ENCODE assay signal across 23 cellular contexts in genomic region chr1:196181594-196181878, GRCh38.
DNase-seq lines count a peak whose midpoint lies in the region; ATAC-seq and TF ChIP-seq lines count a peak whose summit lies in the region.
"Had no signal": no experiment of that assay in that cellular context is flagged by ENCODE, and none has a peak within 500 bp of the region (broad histone marks: within the 10 kb centered on the region; RNA-seq: fewer than 3 reads in every experiment).

No MANE protein-coding gene starts in this region.

- H3K27me3 ChIP-seq in HCT116 (ENCODE audit: insufficient read depth, low read length) (no peaks in the 10 kb centered on the region), SK-N-SH (ENCODE audit: insufficient read depth) (no peaks in the 10 kb centered on the region), osteoblast (ENCODE audit: insufficient read depth, low read length) (no peaks in the 10 kb centered on the region), A673 (replicated peaks; ENCODE audit: insufficient read depth, low read depth, low read length, poor library complexity) (no peaks in the 10 kb centered on the region)
- no peaks in the 10 kb centered on the region for H3K27me3 ChIP-seq in CD4-positive, alpha-beta memory T cell (ENCODE audit: insufficient read depth, low read length)
- H3K27me3 ChIP-seq: colonic mucosa, testis had no signal

- TF ChIP-seq RAD21 in HCT116 (IDR thresholded peaks at IDR 0.05; ENCODE audit: low read depth) (no peak), SK-N-SH (IDR thresholded peaks at IDR 0.05; ENCODE audit: low read length) (no peak)

- peaks cover 23% of the 10 kb centered on the region for H3F3A ChIP-seq in SK-N-SH (replicated peaks; ENCODE audit: insufficient read depth)

- H3K9ac ChIP-seq in HCT116 (ENCODE audit: low read length) (no peak overlapping the region), SK-N-SH (peak overlapping the region; percentile 13; the same call in 1 of the 2 replicates)

- H4K20me1 ChIP-seq in HCT116 (ENCODE audit: insufficient read depth): no peaks in the 10 kb centered on the region
- no peaks in the 10 kb centered on the region for H4K20me1 ChIP-seq in SK-N-SH (ENCODE audit: insufficient read depth)
- H4K20me1 ChIP-seq in osteoblast (ENCODE audit: insufficient read depth, low read length): no peaks in the 10 kb centered on the region

- H3K27ac Mint-ChIP-seq in CD4-positive, alpha-beta memory T cell: no peak overlapping the region
- H3K27ac Mint-ChIP-seq: activated CD4-positive, alpha-beta memory T cell treated with anti-CD3 and anti-CD28 coated beads for 36 hours; activated naive CD8-positive, alpha-beta T cell treated with anti-CD3 and anti-CD28 coated beads, Interleukin-2, amount 50 U/mL, for 24 hours; brain; CD8-positive, alpha-beta T cell; endodermal cell; stimulated activated naive B cell treated with anti-CD40 and anti-IgM and Interleukin-4, amounts not matched to agents 10 μg/mL and 1 μg/mL and 100 μg/mL, for 72 hours had no signal

- BruUV-seq in HCT116 (replicated peaks; lab: Mats Ljungman, UMichigan) (no TSS peak), A673 (replicated peaks; lab: Mats Ljungman, UMichigan) (no TSS peak)

- H2AFZ ChIP-seq in HCT116 (ENCODE audit: low read depth, low read length, poor library complexity, severe bottlenecking): peak overlapping the region; percentile 54
- H2AFZ ChIP-seq in SK-N-SH (ENCODE audit: low read depth): no peak overlapping the region; the same call in 1 of the 2 replicates
- no peak overlapping the region for H2AFZ ChIP-seq in osteoblast (ENCODE audit: low read length)

- DNase-seq in HCT116 (ENCODE audit: low read depth, low spot score): no peak
- DNase-seq in SK-N-SH: no peak
- peak; percentile 58 for DNase-seq in osteoblast (ENCODE audit: insufficient read length, low spot score, missing footprints)
- no peak for DNase-seq in A673 (ENCODE audit: low spot score)
- no peak for DNase-seq in CD4-positive, alpha-beta memory T cell
- no peak for DNase-seq in SKM-1 treated with dmso at 0.1 percent for 144 hours (lab: John Stamatoyannopoulos, UW; ENCODE audit: unreplicated experiment)
- DNase-seq: activated CD4-positive, alpha-beta memory T cell treated with anti-CD3 and anti-CD28 coated beads for 36 hours; activated CD4-positive, CD25-positive, alpha-beta regulatory T cell; activated effector memory CD4-positive, alpha-beta T cell treated with anti-CD3 and anti-CD28 coated beads, Interleukin-2, amount 50 U/mL, for 16 hours; activated naive CD8-positive, alpha-beta T cell treated with anti-CD3 and anti-CD28 coated beads, Interleukin-2, amount 50 U/mL, for 24 hours; CD8-positive, alpha-beta T cell; colonic mucosa; endodermal cell; NCI-H1105 treated with DMSO at 0.1 percent for 48 hours; NCI-H2029 treated with DMSO at 0.1 percent for 48 hours; psoas muscle; stimulated activated CD4-positive, alpha-beta T cell treated with anti-CD3 and anti-CD28 coated beads, Interleukin-2, amount 100 ng/mL, for 24 hours; stimulated activated naive B cell treated with anti-CD40 and anti-IgM and Interleukin-4, amounts not matched to agents 10 μg/mL and 1 μg/mL and 100 μg/mL, for 72 hours; testis had no signal

- no peaks in the 10 kb centered on the region for H3K79me2 ChIP-seq in HCT116 (ENCODE audit: insufficient read depth, low read length)
- H3K79me2 ChIP-seq in SK-N-SH (ENCODE audit: insufficient read depth): no peaks in the 10 kb centered on the region
- H3K79me2 ChIP-seq in osteoblast (ENCODE audit: insufficient read depth, low read length): no peaks in the 10 kb centered on the region

- RAD21 ChIA-PET in HCT116 (lab: Charles Lee; ENCODE audit: low non-redundant PET in 1 of 2, low total read pairs in 2 of 2, uncharacterized antibody in 2 of 2, unreplicated experiment in 2 of 2): no interaction called here

- peaks cover 10 to 22% of the 10 kb centered on the region in 2 experiments; a peak in 3 of 4 replicates for H3K4me1 ChIP-seq in HCT116 (ENCODE audit: control insufficient read depth in 1 of 2, insufficient read depth in 2 of 2, low read length in 2 of 2)
- H3K4me1 ChIP-seq in SK-N-SH (ENCODE audit: control insufficient read depth in 1 of 2, insufficient read depth in 2 of 2, low read depth in 1 of 2, low read length in 1 of 2): peaks cover 5 to 15% of the 10 kb centered on the region in 2 experiments
- H3K4me1 ChIP-seq in osteoblast (ENCODE audit: insufficient read depth, low read length): peaks cover 16% of the 10 kb centered on the region
- no peaks in the 10 kb centered on the region for H3K4me1 ChIP-seq in A673 (ENCODE audit: insufficient read depth, low read length, poor library complexity, severe bottlenecking)
- no peaks in the 10 kb centered on the region for H3K4me1 ChIP-seq in CD4-positive, alpha-beta memory T cell (ENCODE audit: insufficient read depth, low read length)
- H3K4me1 ChIP-seq: colonic mucosa, psoas muscle, testis had no signal

- intact Hi-C loops in HCT116 (cut with micrococcal nuclease): no loop called here
- intact Hi-C loops in A673 (cut with micrococcal nuclease; ENCODE audit: unreplicated experiment): no loop called here
- intact Hi-C loops in CD4-positive, alpha-beta memory T cell (cut with micrococcal nuclease): no loop called here

- H3K4me1 Mint-ChIP-seq in CD4-positive, alpha-beta memory T cell: no peaks in the 10 kb centered on the region
- H3K4me1 Mint-ChIP-seq: activated naive CD8-positive, alpha-beta T cell treated with anti-CD3 and anti-CD28 coated beads, Interleukin-2, amount 50 U/mL, for 24 hours; brain; endodermal cell; stimulated activated naive B cell treated with anti-CD40 and anti-IgM and Interleukin-4, amounts not matched to agents 10 μg/mL and 1 μg/mL and 100 μg/mL, for 72 hours had no signal

- CTCF ChIA-PET in HCT116 (lab: Charles Lee): interaction anchor here (1.3 kb wide), 1 partner anchor 11 kb away, joined by 3 read pairs; no protein-coding TSS in a partner anchor
- CTCF ChIA-PET in SK-N-SH (lab: Yijun Ruan, JAX): interaction anchor here (1.2 kb wide), 1 partner anchor 33 kb away, joined by 3 read pairs; no protein-coding TSS in a partner anchor
- CTCF ChIA-PET in A673 (lab: Charles Lee): no interaction called here
- CTCF ChIA-PET in CD4-positive, alpha-beta memory T cell (lab: Charles Lee; ENCODE audit: partially characterized antibody): no interaction called here

- H3K4me2 ChIP-seq in HCT116 (ENCODE audit: low read length): peak overlapping the region; percentile 61
- H3K4me2 ChIP-seq in SK-N-SH: peak overlapping the region; percentile 52; the same call in 1 of the 2 replicates
- H3K4me2 ChIP-seq in osteoblast (ENCODE audit: insufficient read depth, low read length): peak overlapping the region; percentile 8

- H3K36me3 Mint-ChIP-seq in CD4-positive, alpha-beta memory T cell: no peaks in the 10 kb centered on the region
- H3K36me3 Mint-ChIP-seq: activated CD4-positive, alpha-beta memory T cell treated with anti-CD3 and anti-CD28 coated beads for 36 hours; brain; CD8-positive, alpha-beta T cell; stimulated activated naive B cell treated with anti-CD40 and anti-IgM and Interleukin-4, amounts not matched to agents 10 μg/mL and 1 μg/mL and 100 μg/mL, for 72 hours had no signal

- no peaks in the 10 kb centered on the region for H3K27me3 Mint-ChIP-seq in CD4-positive, alpha-beta memory T cell
- H3K27me3 Mint-ChIP-seq: activated CD4-positive, alpha-beta memory T cell treated with anti-CD3 and anti-CD28 coated beads for 36 hours; activated naive CD8-positive, alpha-beta T cell treated with anti-CD3 and anti-CD28 coated beads, Interleukin-2, amount 50 U/mL, for 24 hours; brain; stimulated activated naive B cell treated with anti-CD40 and anti-IgM and Interleukin-4, amounts not matched to agents 10 μg/mL and 1 μg/mL and 100 μg/mL, for 72 hours had no signal

- TF ChIP-seq CTCF in HCT116 (IDR thresholded peaks at IDR 0.05 in 2 of 3, conservative IDR thresholded peaks at IDR 0.05 in 1 of 3; ENCODE audit: borderline replicate concordance in 1 of 3, insufficient read depth in 1 of 3, low read depth in 2 of 3, low read length in 2 of 3) (no peak), SK-N-SH (IDR thresholded peaks at IDR 0.05) (no peak), osteoblast (IDR thresholded peaks at IDR 0.05; ENCODE audit: extremely low read depth, low read depth, low read length) (no peak), A673 (conservative IDR thresholded peaks at IDR 0.05; ENCODE audit: low read depth, low read length) (no peak)

- ATAC-seq in HCT116: peak; percentile 58
- ATAC-seq in esophagus mucosa: peak; percentile 4
- ATAC-seq in GM19351 (IDR thresholded peaks at IDR 0.05; ENCODE audit: unreplicated experiment): no peak
- ATAC-seq: activated naive CD8-positive, alpha-beta T cell treated with anti-CD3 and anti-CD28 coated beads, Interleukin-2, amount 50 U/mL, for 24 hours; CD8-positive, alpha-beta T cell; left lobe of liver; stimulated activated naive B cell treated with anti-CD40 and anti-IgM and Interleukin-4, amounts not matched to agents 10 μg/mL and 1 μg/mL and 100 μg/mL, for 72 hours had no signal

- TF ChIP-seq EP300 in SK-N-SH (IDR thresholded peaks at IDR 0.05; ENCODE audit: borderline replicate concordance in 1 of 2, low read depth in 1 of 2, low read length in 1 of 2): no peak

- H3K36me3 ChIP-seq in HCT116 (ENCODE audit: control insufficient read depth in 1 of 2, insufficient read depth in 2 of 2, low read length in 2 of 2) (no peaks in the 10 kb centered on the region), SK-N-SH (replicated peaks in 1 of 2; ENCODE audit: control insufficient read depth in 1 of 2, insufficient read depth in 2 of 2, low read length in 1 of 2) (no peaks in the 10 kb centered on the region), osteoblast (ENCODE audit: insufficient read depth, low read length) (no peaks in the 10 kb centered on the region), A673 (ENCODE audit: insufficient read depth, low read length, poor library complexity, severe bottlenecking) (no peaks in the 10 kb centered on the region)
- no peaks in the 10 kb centered on the region for H3K36me3 ChIP-seq in CD4-positive, alpha-beta memory T cell (ENCODE audit: insufficient read depth, low read length)
- H3K36me3 ChIP-seq: colonic mucosa had no signal

- H3K9me3 ChIP-seq in HCT116 (ENCODE audit: control insufficient read depth in 1 of 2, insufficient read depth in 1 of 2, low read depth in 1 of 2, low read length in 2 of 2) (no peaks in the 10 kb centered on the region), SK-N-SH (no peaks in the 10 kb centered on the region), osteoblast (ENCODE audit: low read depth, low read length) (no peaks in the 10 kb centered on the region), A673 (ENCODE audit: low read depth, low read length, poor library complexity, severe bottlenecking) (no peaks in the 10 kb centered on the region)
- no peaks in the 10 kb centered on the region for H3K9me3 ChIP-seq in CD4-positive, alpha-beta memory T cell (ENCODE audit: control insufficient read depth in 1 of 2, low read length in 2 of 2)
- H3K9me3 ChIP-seq: colonic mucosa, psoas muscle, testis had no signal

- POLR2A ChIA-PET in HCT116 (lab: Charles Lee): no interaction called here
- POLR2A ChIA-PET in SK-N-SH (lab: Yijun Ruan, JAX): no interaction called here
- POLR2A ChIA-PET in A673 (lab: Charles Lee; ENCODE audit: low non-redundant PET): no interaction called here
- POLR2A ChIA-PET in CD4-positive, alpha-beta memory T cell (lab: Charles Lee; ENCODE audit: partially characterized antibody): no interaction called here

- no peak overlapping the region for H3K4me3 Mint-ChIP-seq in CD4-positive, alpha-beta memory T cell
- H3K4me3 Mint-ChIP-seq: activated CD4-positive, alpha-beta memory T cell treated with anti-CD3 and anti-CD28 coated beads for 36 hours; activated naive CD8-positive, alpha-beta T cell treated with anti-CD3 and anti-CD28 coated beads, Interleukin-2, amount 50 U/mL, for 24 hours; brain; CD8-positive, alpha-beta T cell; endodermal cell; stimulated activated naive B cell treated with anti-CD40 and anti-IgM and Interleukin-4, amounts not matched to agents 10 μg/mL and 1 μg/mL and 100 μg/mL, for 72 hours had no signal

- no peak for TF ChIP-seq POLR2A in HCT116 (IDR thresholded peaks at IDR 0.05; ENCODE audit: borderline replicate concordance, extremely low read depth, insufficient read depth, insufficient read length)

- H3K9me3 Mint-ChIP-seq in CD4-positive, alpha-beta memory T cell: peaks cover 0 to 2% (median 0%) of the 10 kb centered on the region in 8 donors
- H3K9me3 Mint-ChIP-seq: activated CD4-positive, alpha-beta memory T cell treated with anti-CD3 and anti-CD28 coated beads for 36 hours; brain; endodermal cell; stimulated activated naive B cell treated with anti-CD40 and anti-IgM and Interleukin-4, amounts not matched to agents 10 μg/mL and 1 μg/mL and 100 μg/mL, for 72 hours had no signal

- no peak overlapping the region for H3K27ac ChIP-seq in HCT116 (ENCODE audit: low read depth, low read length)
- H3K27ac ChIP-seq in SK-N-SH (ENCODE audit: low read depth in 2 of 2, low read length in 1 of 2): peak overlapping the region; percentile 60 to 94; a peak in 3 of 4 replicates
- peak overlapping the region; percentile 55 for H3K27ac ChIP-seq in osteoblast (ENCODE audit: low read depth, low read length)
- no peak overlapping the region for H3K27ac ChIP-seq in A673 (ENCODE audit: low read depth, low read length, poor library complexity, severe bottlenecking)
- no peak overlapping the region for H3K27ac ChIP-seq in CD4-positive, alpha-beta memory T cell (ENCODE audit: low read depth, low read length)
- H3K27ac ChIP-seq: colonic mucosa, psoas muscle, testis had no signal

- H3K9me2 ChIP-seq in HCT116 (ENCODE audit: insufficient read depth) (no peaks in the 10 kb centered on the region), SK-N-SH (no peaks in the 10 kb centered on the region)

- H3K4me3 ChIP-seq in HCT116 (replicated peaks in 1 of 2; ENCODE audit: low read depth in 1 of 2, low read length in 2 of 2) (no peak overlapping the region), SK-N-SH (ENCODE audit: low read depth in 2 of 2, low read length in 1 of 2) (no peak overlapping the region), osteoblast (ENCODE audit: insufficient read depth, low read length) (no peak overlapping the region), A673 (ENCODE audit: low read depth, low read length, poor library complexity, severe bottlenecking) (no peak overlapping the region)
- no peak overlapping the region for H3K4me3 ChIP-seq in CD4-positive, alpha-beta memory T cell (ENCODE audit: low read length in 2 of 2)
- H3K4me3 ChIP-seq: colonic mucosa, psoas muscle, testis had no signal

Comparison
In these comparisons a context has a peak if more than half of its experiments do, and no peak if none do; other contexts are left out.
1. H3K27ac ChIP-seq: peak in SK-N-SH (2 of 2) and osteoblast (single experiment); none in HCT116 (single experiment), A673 (single experiment) and CD4-positive, alpha-beta memory T cell (single experiment).
2. H3K4me2 ChIP-seq: peak in every context shown above with its lines; median percentile 61 in HCT116; 52 in SK-N-SH; 8 in osteoblast.
3. CTCF ChIA-PET loops: an anchor here in HCT116 (1.3 kb wide) and SK-N-SH (1.2 kb wide); none called in A673 and CD4-positive, alpha-beta memory T cell.